In genomic region chr9:109132473-109133095, GRCh38 we compare ENCODE assay signal across 2 cellular contexts.
TF ChIP-seq lines count a peak whose summit lies in the region.

No MANE protein-coding gene starts in this region.

TF ChIP-seq in K562, 482 proteins besides CTCF, POLR2A, EP300 and RAD21 (continues in another document):
- TF ChIP-seq ARNT (IDR thresholded peaks at IDR 0.05) (peak in 1 of 2 experiments; percentile 85; a peak in 1 of 4 replicates), AFF1 (IDR thresholded peaks at IDR 0.05; ENCODE audit: low read depth in 1 of 2, partially characterized antibody in 2 of 2) (no peak), CBFA2T3 (IDR thresholded peaks at IDR 0.05) (peak; percentile 89), ZNF134 (CRISPR knock-in tag; conservative IDR thresholded peaks at IDR 0.05) (no peak), LCOR (CRISPR knock-in tag; IDR thresholded peaks at IDR 0.05) (peak; percentile 71; the same call in 1 of the 2 replicates), MEF2A (IDR thresholded peaks at IDR 0.05; ENCODE audit: control insufficient read depth, low read depth, low read length) (no peak), KLF6 (CRISPR knock-in tag; IDR thresholded peaks at IDR 0.05; ENCODE audit: borderline replicate concordance) (no peak), ZNF175 (CRISPR knock-in tag; IDR thresholded peaks at IDR 0.05; ENCODE audit: low read depth) (no peak), NR3C1 (CRISPR knock-in tag; IDR thresholded peaks at IDR 0.05) (no peak), ZNF584 (CRISPR knock-in tag; IDR thresholded peaks at IDR 0.05; ENCODE audit: low read depth) (0 out of 2 replicates have a peak, but pooled peaks have one; percentile 38), PML (IDR thresholded peaks at IDR 0.05; ENCODE audit: low read length) (peak; percentile 57), SOX6 (IDR thresholded peaks at IDR 0.05) (peak; percentile 67), CBX3 (IDR thresholded peaks at IDR 0.05; ENCODE audit: borderline replicate concordance in 1 of 2, low read length in 2 of 2) (peak in 1 of 2 experiments; percentile 19; a peak in 1 of 3 replicates), MXD1 (CRISPR knock-in tag; IDR thresholded peaks at IDR 0.05; ENCODE audit: borderline replicate concordance, poor library complexity, severe bottlenecking) (no peak), ZBTB43 (CRISPR knock-in tag; IDR thresholded peaks at IDR 0.05) (no peak), ZNF133 (CRISPR knock-in tag; IDR thresholded peaks at IDR 0.05) (no peak), NFIX (CRISPR knock-in tag; IDR thresholded peaks at IDR 0.05; ENCODE audit: low read depth) (no peak), GATAD2A (IDR thresholded peaks at IDR 0.05) (no peak), CXXC5 (CRISPR knock-in tag; IDR thresholded peaks at IDR 0.05) (no peak), DIDO1 (tag; IDR thresholded peaks at IDR 0.05; ENCODE audit: low read depth) (no peak), NFIC (IDR thresholded peaks at IDR 0.05) (peak; percentile 75), ARID3A (IDR thresholded peaks at IDR 0.05; ENCODE audit: borderline replicate concordance, low read depth, low read length) (no peak), ELK1 (CRISPR knock-in tag; IDR thresholded peaks at IDR 0.05) (no peak), SREBF2 (CRISPR knock-in tag; IDR thresholded peaks at IDR 0.05) (no peak)

TF ChIP-seq in liver, 16 proteins besides CTCF, POLR2A, EP300 and RAD21:
- TF ChIP-seq NR2F2 (IDR thresholded peaks at IDR 0.05) = peak; percentile 78
- TF ChIP-seq SP1 (IDR thresholded peaks at IDR 0.05) = peak; percentile 9
- TF ChIP-seq REST (IDR thresholded peaks at IDR 0.05) = no peak
- no peak for TF ChIP-seq GABPA (IDR thresholded peaks at IDR 0.05 in 1 of 2, conservative IDR thresholded peaks at IDR 0.05 in 1 of 2)
